Comparison of ENCODE assay signal across 2 cellular contexts in the genomic region with DNA sequence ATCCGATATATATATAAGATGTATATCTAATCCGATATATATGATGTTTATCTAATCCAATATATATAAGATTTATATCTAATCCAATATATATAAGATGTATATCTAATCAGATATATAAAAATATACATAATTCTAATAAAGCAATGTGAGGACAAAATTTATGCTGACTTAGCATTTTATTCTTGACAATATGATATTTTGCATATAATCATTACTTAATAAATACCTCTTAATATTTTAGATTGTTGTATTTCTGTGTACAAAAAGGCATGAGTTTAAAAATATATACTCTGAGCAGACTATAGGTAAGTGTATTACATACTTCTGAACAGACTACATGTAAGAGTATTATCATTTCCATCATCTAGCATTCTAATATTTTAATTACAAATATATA.
TF ChIP-seq lines count a peak whose summit lies in the region.

No MANE protein-coding gene starts in this region.

TF ChIP-seq in HepG2, 621 proteins besides CTCF, POLR2A, EP300 and RAD21:
- TF ChIP-seq MAFF (IDR thresholded peaks at IDR 0.05; ENCODE audit: low read depth, low read length) (peak; percentile 96), ZFP36 (IDR thresholded peaks at IDR 0.05; ENCODE audit: borderline replicate concordance, low read depth, low read length, partially characterized antibody) (no peak), ZNF891 (CRISPR knock-in tag; IDR thresholded peaks at IDR 0.05) (no peak), MAFK (conservative IDR thresholded peaks at IDR 0.05 in 1 of 2, IDR thresholded peaks at IDR 0.05 in 1 of 2; ENCODE audit: low read length in 2 of 2) (peak; percentile 92 to 99), ATRX (CRISPR knock-in tag; IDR thresholded peaks at IDR 0.05; ENCODE audit: borderline replicate concordance) (no peak)
- TF ChIP-seq, protein P1, sequence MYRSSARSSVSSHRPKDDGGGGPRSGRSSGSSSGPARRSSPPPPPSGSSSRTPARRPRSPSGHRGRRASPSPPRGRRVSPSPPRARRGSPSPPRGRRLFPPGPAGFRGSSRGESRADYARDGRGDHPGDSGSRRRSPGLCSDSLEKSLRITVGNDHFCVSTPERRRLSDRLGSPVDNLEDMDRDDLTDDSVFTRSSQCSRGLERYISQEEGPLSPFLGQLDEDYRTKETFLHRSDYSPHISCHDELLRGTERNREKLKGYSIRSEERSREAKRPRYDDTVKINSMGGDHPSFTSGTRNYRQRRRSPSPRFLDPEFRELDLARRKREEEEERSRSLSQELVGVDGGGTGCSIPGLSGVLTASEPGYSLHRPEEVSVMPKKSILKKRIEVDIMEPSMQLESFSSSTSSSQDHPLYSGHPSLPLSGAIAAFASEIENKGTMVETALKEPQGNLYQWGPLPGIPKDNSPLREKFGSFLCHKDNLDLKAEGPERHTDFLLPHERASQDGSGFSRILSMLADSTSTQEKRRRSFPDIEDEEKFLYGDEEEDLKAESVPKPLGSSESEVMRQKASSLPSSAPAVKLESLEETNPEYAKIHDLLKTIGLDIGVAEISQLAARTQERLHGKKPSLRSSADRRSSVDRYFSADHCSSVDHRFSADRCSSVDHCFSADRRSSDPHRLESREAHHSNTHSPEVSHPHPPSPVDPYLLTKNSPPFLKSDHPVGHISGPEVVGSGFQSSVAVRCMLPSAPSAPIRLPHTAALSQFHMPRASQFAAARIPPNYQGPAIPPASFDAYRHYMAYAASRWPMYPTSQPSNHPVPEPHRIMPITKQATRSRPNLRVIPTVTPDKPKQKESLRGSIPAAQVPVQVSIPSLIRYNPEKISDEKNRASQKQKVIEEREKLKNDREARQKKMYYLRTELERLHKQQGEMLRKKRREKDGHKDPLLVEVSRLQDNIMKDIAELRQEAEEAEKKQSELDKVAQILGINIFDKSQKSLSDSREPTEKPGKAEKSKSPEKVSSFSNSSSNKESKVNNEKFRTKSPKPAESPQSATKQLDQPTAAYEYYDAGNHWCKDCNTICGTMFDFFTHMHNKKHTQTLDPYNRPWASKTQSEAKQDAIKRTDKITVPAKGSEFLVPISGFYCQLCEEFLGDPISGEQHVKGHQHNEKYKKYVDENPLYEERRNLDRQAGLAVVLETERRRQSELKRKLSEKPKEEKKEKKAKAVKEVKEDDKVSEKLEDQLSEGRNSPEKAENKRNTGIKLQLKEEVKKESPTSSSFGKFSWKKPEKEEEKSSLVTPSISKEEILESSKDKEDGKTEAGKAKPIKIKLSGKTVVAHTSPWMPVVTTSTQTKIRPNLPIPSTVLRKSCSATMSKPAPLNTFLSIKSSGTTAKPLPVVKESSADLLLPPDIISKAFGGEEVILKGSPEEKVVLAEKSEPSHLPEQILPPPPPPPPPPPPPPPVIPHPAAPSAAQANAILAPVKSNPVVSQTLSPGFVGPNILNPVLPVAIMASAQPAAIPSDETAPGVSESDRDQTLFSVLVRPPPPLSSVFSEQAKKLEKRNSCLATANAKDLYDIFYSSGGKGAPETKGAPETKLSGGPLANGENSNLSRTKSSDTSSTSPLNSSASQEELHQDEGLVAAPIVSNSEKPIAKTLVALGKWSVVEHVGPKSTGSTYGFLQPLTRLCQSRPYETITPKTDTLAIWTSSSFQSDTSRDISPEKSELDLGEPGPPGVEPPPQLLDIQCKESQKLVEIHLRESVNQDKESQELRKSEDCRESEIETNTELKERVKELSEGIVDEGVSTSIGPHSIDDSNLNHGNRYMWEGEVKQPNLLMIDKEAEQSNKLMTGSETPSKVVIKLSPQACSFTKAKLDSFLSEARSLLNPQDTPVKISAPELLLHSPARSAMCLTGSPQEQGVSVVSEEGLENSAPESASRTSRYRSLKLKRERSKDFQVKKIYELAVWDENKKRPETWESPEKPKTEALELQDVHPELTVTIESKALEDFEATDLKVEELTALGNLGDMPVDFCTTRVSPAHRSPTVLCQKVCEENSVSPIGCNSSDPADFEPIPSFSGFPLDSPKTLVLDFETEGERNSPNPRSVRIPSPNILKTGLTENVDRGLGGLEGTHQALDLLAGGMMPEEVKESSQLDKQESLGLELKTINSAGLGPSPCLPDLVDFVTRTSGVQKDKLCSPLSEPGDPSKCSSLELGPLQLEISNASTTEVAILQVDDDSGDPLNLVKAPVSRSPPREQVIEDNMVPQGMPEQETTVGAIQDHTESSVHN (CRISPR knock-in tag; IDR thresholded peaks at IDR 0.05): no peak
- TF ChIP-seq, protein P2, sequence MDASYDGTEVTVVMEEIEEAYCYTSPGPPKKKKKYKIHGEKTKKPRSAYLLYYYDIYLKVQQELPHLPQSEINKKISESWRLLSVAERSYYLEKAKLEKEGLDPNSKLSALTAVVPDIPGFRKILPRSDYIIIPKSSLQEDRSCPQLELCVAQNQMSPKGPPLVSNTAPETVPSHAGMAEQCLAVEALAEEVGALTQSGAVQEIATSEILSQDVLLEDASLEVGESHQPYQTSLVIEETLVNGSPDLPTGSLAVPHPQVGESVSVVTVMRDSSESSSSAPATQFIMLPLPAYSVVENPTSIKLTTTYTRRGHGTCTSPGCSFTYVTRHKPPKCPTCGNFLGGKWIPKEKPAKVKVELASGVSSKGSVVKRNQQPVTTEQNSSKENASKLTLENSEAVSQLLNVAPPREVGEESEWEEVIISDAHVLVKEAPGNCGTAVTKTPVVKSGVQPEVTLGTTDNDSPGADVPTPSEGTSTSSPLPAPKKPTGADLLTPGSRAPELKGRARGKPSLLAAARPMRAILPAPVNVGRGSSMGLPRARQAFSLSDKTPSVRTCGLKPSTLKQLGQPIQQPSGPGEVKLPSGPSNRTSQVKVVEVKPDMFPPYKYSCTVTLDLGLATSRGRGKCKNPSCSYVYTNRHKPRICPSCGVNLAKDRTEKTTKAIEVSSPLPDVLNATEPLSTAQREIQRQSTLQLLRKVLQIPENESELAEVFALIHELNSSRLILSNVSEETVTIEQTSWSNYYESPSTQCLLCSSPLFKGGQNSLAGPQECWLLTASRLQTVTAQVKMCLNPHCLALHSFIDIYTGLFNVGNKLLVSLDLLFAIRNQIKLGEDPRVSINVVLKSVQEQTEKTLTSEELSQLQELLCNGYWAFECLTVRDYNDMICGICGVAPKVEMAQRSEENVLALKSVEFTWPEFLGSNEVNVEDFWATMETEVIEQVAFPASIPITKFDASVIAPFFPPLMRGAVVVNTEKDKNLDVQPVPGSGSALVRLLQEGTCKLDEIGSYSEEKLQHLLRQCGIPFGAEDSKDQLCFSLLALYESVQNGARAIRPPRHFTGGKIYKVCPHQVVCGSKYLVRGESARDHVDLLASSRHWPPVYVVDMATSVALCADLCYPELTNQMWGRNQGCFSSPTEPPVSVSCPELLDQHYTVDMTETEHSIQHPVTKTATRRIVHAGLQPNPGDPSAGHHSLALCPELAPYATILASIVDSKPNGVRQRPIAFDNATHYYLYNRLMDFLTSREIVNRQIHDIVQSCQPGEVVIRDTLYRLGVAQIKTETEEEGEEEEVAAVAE (CRISPR knock-in tag; IDR thresholded peaks at IDR 0.05; ENCODE audit: borderline replicate concordance): no peak

TF ChIP-seq in K562, 482 proteins besides CTCF, POLR2A, EP300 and RAD21:
- TF ChIP-seq MAFG (tag; conservative IDR thresholded peaks at IDR 0.05) (peak; percentile 73), MAFF (IDR thresholded peaks at IDR 0.05; ENCODE audit: low read length) (peak; percentile 94), PTRF (tag; IDR thresholded peaks at IDR 0.05) (no peak), C11orf30 (IDR thresholded peaks at IDR 0.05; ENCODE audit: low read depth) (peak; percentile 89), MAFK (IDR thresholded peaks at IDR 0.05; ENCODE audit: low read length) (peak; percentile 98), ZNF316 (IDR thresholded peaks at IDR 0.05) (peak; percentile 96)
- TF ChIP-seq, protein P3, sequence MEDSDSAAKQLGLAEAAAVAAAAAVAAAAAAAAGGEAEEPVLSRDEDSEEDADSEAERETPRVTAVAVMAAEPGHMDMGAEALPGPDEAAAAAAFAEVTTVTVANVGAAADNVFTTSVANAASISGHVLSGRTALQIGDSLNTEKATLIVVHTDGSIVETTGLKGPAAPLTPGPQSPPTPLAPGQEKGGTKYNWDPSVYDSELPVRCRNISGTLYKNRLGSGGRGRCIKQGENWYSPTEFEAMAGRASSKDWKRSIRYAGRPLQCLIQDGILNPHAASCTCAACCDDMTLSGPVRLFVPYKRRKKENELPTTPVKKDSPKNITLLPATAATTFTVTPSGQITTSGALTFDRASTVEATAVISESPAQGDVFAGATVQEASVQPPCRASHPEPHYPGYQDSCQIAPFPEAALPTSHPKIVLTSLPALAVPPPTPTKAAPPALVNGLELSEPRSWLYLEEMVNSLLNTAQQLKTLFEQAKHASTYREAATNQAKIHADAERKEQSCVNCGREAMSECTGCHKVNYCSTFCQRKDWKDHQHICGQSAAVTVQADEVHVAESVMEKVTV (CRISPR knock-in tag; IDR thresholded peaks at IDR 0.05): no peak
